Comparison of ENCODE assay signal across 8 cellular contexts in the genomic region with DNA sequence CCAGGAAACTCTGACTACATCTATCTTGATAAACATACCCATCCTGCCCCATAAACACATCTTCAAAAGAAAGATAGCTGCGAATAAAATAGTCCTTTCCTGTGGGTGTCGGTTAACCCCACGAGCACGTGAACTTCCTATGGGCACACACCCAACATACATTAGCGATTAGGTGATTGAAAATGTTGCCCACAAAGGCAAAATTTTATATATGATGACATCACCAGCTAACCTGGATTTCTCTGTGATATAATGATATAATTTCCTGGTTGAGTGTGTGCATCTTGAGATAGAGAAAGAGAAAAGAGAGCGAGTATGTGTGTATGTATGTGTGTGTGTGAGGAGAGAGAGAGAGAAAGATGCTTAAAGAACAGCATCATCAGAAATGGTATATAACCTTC.
DNase-seq lines count a peak whose midpoint lies in the region; ATAC-seq, FAIRE-seq and TF ChIP-seq lines count a peak whose summit lies in the region.

No MANE protein-coding gene starts in this region.

- H3K9me2 ChIP-seq in OCI-LY1 (ENCODE audit: low read depth, low read length): no peaks in the 10 kb centered on the region

- FAIRE-seq in kidney (lab: Jason Lieb, UNC): no peak

- H3K4me1 ChIP-seq in HEK293 (ENCODE audit: control insufficient read depth, insufficient read depth, low read length) (peaks cover 23% of the 10 kb centered on the region), OCI-LY1 (ENCODE audit: insufficient read depth, low read length, severe bottlenecking) (peaks cover 56% of the 10 kb centered on the region), kidney (ENCODE audit: control insufficient read depth in 1 of 2, insufficient read depth in 1 of 2, low read depth in 1 of 2, low read length in 2 of 2) (peaks cover 4 to 9% of the 10 kb centered on the region in 2 donors), body of pancreas (peaks cover 21% of the 10 kb centered on the region)

- DNase-seq in G401 (ENCODE audit: low spot score) (peak; percentile 60), kidney (no peak), body of pancreas (no peak)
- peak; percentile 44 to 52 for DNase-seq in activated T-cell treated with anti-CD3 and anti-CD28 coated beads, Interleukin-2, amount 50 U/mL, for 72 hours
- peak; percentile 29 for DNase-seq in stimulated activated naive CD4-positive, alpha-beta T cell treated with Interleukin-2 at 50 U/mL for 16 hours (lab: John Stamatoyannopoulos, UW)

- peak; percentile 48 to 55 for ATAC-seq in activated T-cell treated with anti-CD3 and anti-CD28 coated beads, Interleukin-2, amount 50 U/mL, for 72 hours (replicated peaks in 1 of 2)
- ATAC-seq in body of pancreas (no peak), HG03280 (IDR thresholded peaks at IDR 0.05; ENCODE audit: unreplicated experiment) (no peak)

- H3K9ac ChIP-seq in OCI-LY1 (ENCODE audit: low read length) (peak overlapping the region; percentile 95), kidney (ENCODE audit: low read length in 2 of 2) (peak overlapping the region in 1 of 2 donors; percentile 9)

- H3K27me3 ChIP-seq in OCI-LY1 (ENCODE audit: insufficient read depth, low read length): no peaks in the 10 kb centered on the region
- no peaks in the 10 kb centered on the region for H3K27me3 ChIP-seq in body of pancreas

- H3K36me3 ChIP-seq in HEK293 (ENCODE audit: control insufficient read depth in 2 of 2, insufficient read depth in 1 of 2, low read length in 2 of 2) (no peaks in the 10 kb centered on the region), OCI-LY1 (ENCODE audit: insufficient read depth, low read length) (peaks cover 49% of the 10 kb centered on the region), kidney (ENCODE audit: control insufficient read depth in 1 of 2, insufficient read depth in 2 of 2, low read length in 2 of 2) (no peaks in the 10 kb centered on the region), body of pancreas (replicated peaks in 1 of 2; ENCODE audit: insufficient read depth in 1 of 2, low read depth in 2 of 2) (no peaks in the 10 kb centered on the region)

- H3K4me2 ChIP-seq in OCI-LY1 (ENCODE audit: low read length): peak overlapping the region; percentile 80

- no peaks in the 10 kb centered on the region for H3F3A ChIP-seq in OCI-LY1 (ENCODE audit: insufficient read depth, low read length)

- H3K4me1 Mint-ChIP-seq in activated T-cell treated with anti-CD3 and anti-CD28 coated beads, Interleukin-2, amount 50 U/mL, for 72 hours (ENCODE audit: low read depth): peaks cover 27% of the 10 kb centered on the region

- no peaks in the 10 kb centered on the region for H3K36me3 Mint-ChIP-seq in activated T-cell treated with anti-CD3 and anti-CD28 coated beads, Interleukin-2, amount 50 U/mL, for 72 hours (ENCODE audit: insufficient read depth in 2 of 2)

- intact Hi-C loops in kidney (cut with DNase I): no loop called here
- intact Hi-C loops in body of pancreas (cut with DNase I): no loop called here

- no peaks in the 10 kb centered on the region for H4K20me1 ChIP-seq in OCI-LY1 (ENCODE audit: insufficient read depth, low read length)

- POLR2A ChIA-PET in HEK293 (lab: Yijun Ruan, JAX): interaction anchor here (0.5 to 3.5 kb wide), 3 partner anchors 15 to 45 kb away, joined by 3 to 12 read pairs (median 4); no protein-coding TSS in a partner anchor

- H2AFZ ChIP-seq in OCI-LY1 (ENCODE audit: low read length): no peak overlapping the region

- H3K4me3 Mint-ChIP-seq in activated T-cell treated with anti-CD3 and anti-CD28 coated beads, Interleukin-2, amount 50 U/mL, for 72 hours: no peak overlapping the region

- H3K27ac Mint-ChIP-seq in activated T-cell treated with anti-CD3 and anti-CD28 coated beads, Interleukin-2, amount 50 U/mL, for 72 hours: no peak overlapping the region

- CTCF ChIA-PET in HEK293 (lab: Yijun Ruan, JAX): no interaction called here

- H3K27ac ChIP-seq in HEK293 (ENCODE audit: extremely low read depth, low read depth, low read length) (peak overlapping the region; percentile 81), OCI-LY1 (ENCODE audit: low read depth, low read length, poor library complexity, severe bottlenecking) (peak overlapping the region; percentile 93), kidney (ENCODE audit: low read depth in 2 of 2, low read length in 2 of 2) (peak overlapping the region in 1 of 2 donors; percentile 54), body of pancreas (peak overlapping the region in 2 of 4 donors; percentile 18 to 77)

- no peaks in the 10 kb centered on the region for H3K9me3 Mint-ChIP-seq in activated T-cell treated with anti-CD3 and anti-CD28 coated beads, Interleukin-2, amount 50 U/mL, for 72 hours

- H3K79me2 ChIP-seq in OCI-LY1 (ENCODE audit: insufficient read depth, low read length): peaks cover 81% of the 10 kb centered on the region

- H3K4me3 ChIP-seq in HEK293 (ENCODE audit: low read depth, low read length) (peak overlapping the region; percentile 86), OCI-LY1 (ENCODE audit: low read depth, low read length, poor library complexity, severe bottlenecking) (peak overlapping the region; percentile 91), kidney (ENCODE audit: low read length in 2 of 2) (peak overlapping the region; percentile 78 to 92), body of pancreas (peak overlapping the region in 1 of 2 donors; percentile 13)

- H3K9me3 ChIP-seq in HEK293 (ENCODE audit: control insufficient read depth, insufficient read depth, low read depth, low read length) (no peaks in the 10 kb centered on the region), OCI-LY1 (ENCODE audit: low read length) (no peaks in the 10 kb centered on the region), kidney (ENCODE audit: control insufficient read depth in 1 of 2, low read length in 2 of 2) (no peaks in the 10 kb centered on the region), body of pancreas (no peaks in the 10 kb centered on the region)

- no peak for TF ChIP-seq CTCF in HEK293 (tag by site-specific recombination; IDR thresholded peaks at IDR 0.05)
- TF ChIP-seq CTCF in OCI-LY1 (IDR thresholded peaks at IDR 0.05; ENCODE audit: low read length): no peak
- no peak for TF ChIP-seq CTCF in kidney (IDR thresholded peaks at IDR 0.05; ENCODE audit: borderline replicate concordance, extremely low read depth, insufficient read depth)
- no peak for TF ChIP-seq CTCF in body of pancreas (IDR thresholded peaks at IDR 0.05)

- WGBS in body of pancreas, 2 donors: 9 to 23% methylated on average over 6 of the region's 6 CpGs

- in situ Hi-C loops in G401 (cut with HindIII; ENCODE audit: low sequenced_read_pairs): no loop called here

- H3K27me3 Mint-ChIP-seq in activated T-cell treated with anti-CD3 and anti-CD28 coated beads, Interleukin-2, amount 50 U/mL, for 72 hours (ENCODE audit: low read depth): no peaks in the 10 kb centered on the region

- no peak for TF ChIP-seq POLR2A in body of pancreas (IDR thresholded peaks at IDR 0.05)

TF ChIP-seq in HEK293, 187 proteins besides CTCF, POLR2A, EP300 and RAD21 (continues in another document):
- TF ChIP-seq, protein P1, sequence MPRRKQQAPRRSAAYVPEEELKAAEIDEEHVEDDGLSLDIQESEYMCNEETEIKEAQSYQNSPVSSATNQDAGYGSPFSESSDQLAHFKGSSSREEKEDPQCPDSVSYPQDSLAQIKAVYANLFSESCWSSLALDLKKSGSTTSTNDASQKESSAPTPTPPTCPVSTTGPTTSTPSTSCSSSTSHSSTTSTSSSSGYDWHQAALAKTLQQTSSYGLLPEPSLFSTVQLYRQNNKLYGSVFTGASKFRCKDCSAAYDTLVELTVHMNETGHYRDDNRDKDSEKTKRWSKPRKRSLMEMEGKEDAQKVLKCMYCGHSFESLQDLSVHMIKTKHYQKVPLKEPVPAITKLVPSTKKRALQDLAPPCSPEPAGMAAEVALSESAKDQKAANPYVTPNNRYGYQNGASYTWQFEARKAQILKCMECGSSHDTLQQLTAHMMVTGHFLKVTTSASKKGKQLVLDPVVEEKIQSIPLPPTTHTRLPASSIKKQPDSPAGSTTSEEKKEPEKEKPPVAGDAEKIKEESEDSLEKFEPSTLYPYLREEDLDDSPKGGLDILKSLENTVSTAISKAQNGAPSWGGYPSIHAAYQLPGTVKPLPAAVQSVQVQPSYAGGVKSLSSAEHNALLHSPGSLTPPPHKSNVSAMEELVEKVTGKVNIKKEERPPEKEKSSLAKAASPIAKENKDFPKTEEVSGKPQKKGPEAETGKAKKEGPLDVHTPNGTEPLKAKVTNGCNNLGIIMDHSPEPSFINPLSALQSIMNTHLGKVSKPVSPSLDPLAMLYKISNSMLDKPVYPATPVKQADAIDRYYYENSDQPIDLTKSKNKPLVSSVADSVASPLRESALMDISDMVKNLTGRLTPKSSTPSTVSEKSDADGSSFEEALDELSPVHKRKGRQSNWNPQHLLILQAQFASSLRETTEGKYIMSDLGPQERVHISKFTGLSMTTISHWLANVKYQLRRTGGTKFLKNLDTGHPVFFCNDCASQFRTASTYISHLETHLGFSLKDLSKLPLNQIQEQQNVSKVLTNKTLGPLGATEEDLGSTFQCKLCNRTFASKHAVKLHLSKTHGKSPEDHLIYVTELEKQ (tag by site-specific recombination; IDR thresholded peaks at IDR 0.05; ENCODE audit: borderline replicate concordance): peak; percentile 22; the same call in 1 of the 2 replicates
- TF ChIP-seq ZNF571 (tag by site-specific recombination; IDR thresholded peaks at IDR 0.05) (no peak), ZNF214 (tag by site-specific recombination; IDR thresholded peaks at IDR 0.05; ENCODE audit: borderline replicate concordance) (no peak), ZSCAN4 (tag by site-specific recombination; IDR thresholded peaks at IDR 0.05) (peak; percentile 76), ZNF629 (tag by site-specific recombination; IDR thresholded peaks at IDR 0.05) (peak; percentile 84), ZNF239 (tag by site-specific recombination; IDR thresholded peaks at IDR 0.05) (no peak), ZNF596 (tag by site-specific recombination; IDR thresholded peaks at IDR 0.05) (peak; percentile 36; the same call in 1 of the 2 replicates), ZFHX2 (tag by site-specific recombination; conservative IDR thresholded peaks at IDR 0.05) (peak; percentile 23), ZNF549 (tag by site-specific recombination; IDR thresholded peaks at IDR 0.05) (no peak)

Comparison
In these comparisons a context has a peak if more than half of its experiments do, and no peak if none do; other contexts are left out.
1. DNase-seq: peak in G401 (single experiment), activated T-cell treated with anti-CD3 and anti-CD28 coated beads, Interleukin-2, amount 50 U/mL, for 72 hours (2 of 2) and stimulated activated naive CD4-positive, alpha-beta T cell treated with Interleukin-2 at 50 U/mL for 16 hours (single experiment); none in kidney (single experiment) and body of pancreas (0 of 4).
2. ATAC-seq: peak in activated T-cell treated with anti-CD3 and anti-CD28 coated beads, Interleukin-2, amount 50 U/mL, for 72 hours (2 of 2); none in body of pancreas (single experiment) and HG03280 (single experiment).